In genomic region chr1:240201931-240202330, GRCh38 we compare ENCODE assay signal across 9 cellular contexts.
"Had no signal": no experiment of that assay in that cellular context is flagged by ENCODE, and none has a peak within 500 bp of the region (broad histone marks: within the 10 kb centered on the region; RNA-seq: fewer than 3 reads in every experiment).

No MANE protein-coding gene starts in this region.

- DNase-seq: H9, HCEC 1CT, IMR-90, KG1 had no signal

- H3K27ac Mint-ChIP-seq: GM23338, H9 had no signal

- ATAC-seq: GM23338, K562 had no signal

- FAIRE-seq: H1, H54, HTR-8/SVneo, K562 had no signal

- H3K4me3 ChIP-seq: GM23338, K562 had no signal

- H3K4me1 Mint-ChIP-seq: GM23338, H9 had no signal

- H3K4me3 Mint-ChIP-seq: GM23338, H9 had no signal
